11 cellular contexts compared by ENCODE assay signal in the genomic region with DNA sequence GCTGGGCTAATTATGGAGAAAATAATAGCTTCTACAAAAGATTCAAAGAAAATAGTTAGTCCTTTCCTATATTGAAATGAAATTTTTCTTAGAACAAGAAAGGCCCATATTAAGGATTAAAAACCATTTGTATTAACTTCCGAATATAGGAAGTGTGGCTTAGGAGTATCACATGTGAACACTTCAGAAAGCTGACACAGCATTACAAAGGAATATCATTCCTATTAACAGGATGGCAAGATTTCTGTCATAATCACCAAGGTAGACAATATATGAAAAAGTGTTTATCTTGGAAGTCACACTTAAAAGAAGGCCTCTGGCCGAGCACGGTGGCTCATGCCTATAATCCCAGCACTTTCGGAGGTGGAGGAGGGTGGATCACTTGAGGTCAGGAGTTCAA. TPM values are rescaled to one million over a fixed set of nuclear protein-coding genes. Genes with fewer than 3 reads are reported as not detected.
DNase-seq lines count a peak whose midpoint lies in the region; ATAC-seq, FAIRE-seq and TF ChIP-seq lines count a peak whose summit lies in the region.
"Had no signal": no experiment of that assay in that cellular context is flagged by ENCODE, and none has a peak within 500 bp of the region (broad histone marks: within the 10 kb centered on the region; RNA-seq: fewer than 3 reads in every experiment).

No MANE protein-coding gene starts in this region.

- 82% methylated on average over 4 of the region's 4 CpGs for WGBS in K562 (ENCODE audit: insufficient coverage, low coverage, missing lambda C conversion rate)
- 82% methylated on average over 4 of the region's 4 CpGs for WGBS in smooth muscle cell (ENCODE audit: low lambda C conversion rate)

- no peak overlapping the region for H3K27ac Mint-ChIP-seq in neural progenitor cell
- H3K27ac Mint-ChIP-seq: H9 had no signal

- H3K9me1 ChIP-seq in K562 (ENCODE audit: control insufficient read depth, insufficient read depth, low read length), result no peaks in the 10 kb centered on the region

- H3K9me3 ChIP-seq in K562 (replicated peaks; ENCODE audit: control insufficient read depth, insufficient read depth, low read depth, low read length) (no peaks in the 10 kb centered on the region), smooth muscle cell (replicated peaks; ENCODE audit: low read depth) (no peaks in the 10 kb centered on the region), vagina (no peaks in the 10 kb centered on the region), neural progenitor cell (ENCODE audit: low read depth) (no peaks in the 10 kb centered on the region)

- no TSS peak for BruUV-seq in K562 (replicated peaks; lab: Mats Ljungman, UMichigan)

- no peak for TF ChIP-seq EP300 in K562 (IDR thresholded peaks at IDR 0.05; ENCODE audit: low read length)

- no peaks in the 10 kb centered on the region for H3K9me3 Mint-ChIP-seq in neural progenitor cell
- H3K9me3 Mint-ChIP-seq: CD4-positive, alpha-beta T cell; H9 had no signal

- POLR2A ChIA-PET in RWPE1 (lab: Yijun Ruan, JAX; ENCODE audit: low non-redundant PET), result no interaction called here
- POLR2A ChIA-PET in K562 (lab: Yijun Ruan, JAX), result interaction anchor here (1.2 kb wide), 1 partner anchor 187 kb away, joined by 6 read pairs; no protein-coding TSS in a partner anchor

- no peak for TF ChIP-seq POLR2A in K562 (conservative IDR thresholded peaks at IDR 0.05)
- no peak for TF ChIP-seq POLR2A in vagina (IDR thresholded peaks at IDR 0.05)

- H4K20me1 ChIP-seq in K562 (replicated peaks; ENCODE audit: control insufficient read depth, insufficient read depth, low read length), result no peaks in the 10 kb centered on the region
- H4K20me1 ChIP-seq in smooth muscle cell (ENCODE audit: low read depth), result no peaks in the 10 kb centered on the region
- H4K20me1 ChIP-seq in neural progenitor cell (ENCODE audit: low read depth), result no peaks in the 10 kb centered on the region

- H3K4me3 Mint-ChIP-seq in neural progenitor cell, result no peak overlapping the region
- H3K4me3 Mint-ChIP-seq: CD4-positive, alpha-beta T cell; H9 had no signal

- H3K79me2 ChIP-seq in K562 (ENCODE audit: control insufficient read depth, insufficient read depth, low read length), result peaks cover 14% of the 10 kb centered on the region
- peaks cover 6% of the 10 kb centered on the region for H3K79me2 ChIP-seq in smooth muscle cell (ENCODE audit: low read depth)
- H3K79me2 ChIP-seq in neural progenitor cell (ENCODE audit: low read depth), result peaks cover 6% of the 10 kb centered on the region

- peaks cover 9 to 19% of the 10 kb centered on the region in 2 experiments for H3K4me1 ChIP-seq in K562 (replicated peaks in 1 of 2; ENCODE audit: control insufficient read depth in 2 of 2, insufficient read depth in 2 of 2, low read length in 2 of 2)
- no peaks in the 10 kb centered on the region for H3K4me1 ChIP-seq in smooth muscle cell (ENCODE audit: low read depth)
- H3K4me1 ChIP-seq in vagina, result no peaks in the 10 kb centered on the region
- H3K4me1 ChIP-seq in neural progenitor cell, result peaks cover 5% of the 10 kb centered on the region

- peaks cover 3% of the 10 kb centered on the region for H3K4me1 Mint-ChIP-seq in neural progenitor cell

- DNase-seq in RWPE1 (ENCODE audit: low spot score) (no peak), K562 (ENCODE audit: extremely low read depth in 1 of 4, low spot score in 3 of 4) (no peak), smooth muscle cell (lab: John Stamatoyannopoulos, UW; ENCODE audit: unreplicated experiment) (no peak), vagina (ENCODE audit: extremely low spot score in 2 of 2) (no peak), COR-L47 (lab: John Stamatoyannopoulos, UW) (no peak), neural progenitor cell (ENCODE audit: low spot score) (no peak)
- DNase-seq: DMS79, H9 had no signal

- H3K36me3 ChIP-seq in K562 (ENCODE audit: control insufficient read depth, insufficient read depth, low read length), result peaks cover 56% of the 10 kb centered on the region
- H3K36me3 ChIP-seq in smooth muscle cell (ENCODE audit: low read depth), result no peaks in the 10 kb centered on the region
- H3K36me3 ChIP-seq in vagina, result peaks cover 0 to 12% of the 10 kb centered on the region in 2 donors
- no peaks in the 10 kb centered on the region for H3K36me3 ChIP-seq in neural progenitor cell

- CTCF ChIA-PET in RWPE1 (lab: Yijun Ruan, JAX) (interaction anchor here (0.6 to 0.7 kb wide), 3 partner anchors 95 to 864 kb away, joined by 3 to 4 read pairs (median 3); a partner anchor contains a TSS), K562 (lab: Yijun Ruan, JAX; ENCODE audit: low intra/inter-chr PET ratio) (interaction anchor here (0.7 to 1.2 kb wide), 6 partner anchors 27 to 203 kb away, joined by 3 to 7 read pairs (median 4); no protein-coding TSS in a partner anchor)

- H3F3A ChIP-seq in smooth muscle cell (ENCODE audit: low read depth) (no peaks in the 10 kb centered on the region), neural progenitor cell (ENCODE audit: low read depth) (peaks cover 6% of the 10 kb centered on the region)

- TF ChIP-seq RAD21 in K562 (CRISPR knock-in tag; conservative IDR thresholded peaks at IDR 0.05 in 1 of 2, IDR thresholded peaks at IDR 0.05 in 1 of 2), result no peak

- ATAC-seq in K562, result no peak
- ATAC-seq in HG02678 (IDR thresholded peaks at IDR 0.05; ENCODE audit: unreplicated experiment), result no peak

- TF ChIP-seq CTCF in RWPE1 (conservative IDR thresholded peaks at IDR 0.05; ENCODE audit: low read depth) (no peak), K562 (IDR thresholded peaks at IDR 0.05 in 2 of 3, conservative IDR thresholded peaks at IDR 0.05 in 1 of 3; ENCODE audit: insufficient read depth in 2 of 3, low read depth in 1 of 3, low read length in 3 of 3) (no peak), smooth muscle cell (IDR thresholded peaks at IDR 0.05; ENCODE audit: borderline replicate concordance, insufficient read depth, poor library complexity, severe bottlenecking) (no peak), vagina (IDR thresholded peaks at IDR 0.05) (no peak), neural progenitor cell (IDR thresholded peaks at IDR 0.05) (no peak)

- H2AFZ ChIP-seq in K562 (ENCODE audit: low read depth, low read length), result no peak overlapping the region
- H2AFZ ChIP-seq in smooth muscle cell (ENCODE audit: low read depth), result no peak overlapping the region
- H2AFZ ChIP-seq in neural progenitor cell (replicated peaks), result no peak overlapping the region

- no peak for FAIRE-seq in K562 (lab: Jason Lieb, UNC)

- H3K27me3 Mint-ChIP-seq in neural progenitor cell (ENCODE audit: insufficient read depth, low read depth), result peaks cover 6% of the 10 kb centered on the region
- H3K27me3 Mint-ChIP-seq: CD4-positive, alpha-beta T cell had no signal

- peak overlapping the region; percentile 46 for H3K27ac ChIP-seq in RWPE1
- H3K27ac ChIP-seq in K562 (ENCODE audit: extremely low read depth, low read depth, low read length), result no peak overlapping the region
- peak overlapping the region; percentile 21 for H3K27ac ChIP-seq in smooth muscle cell (ENCODE audit: low read depth)
- H3K27ac ChIP-seq in vagina, result peak overlapping the region; percentile 6
- no peak overlapping the region for H3K27ac ChIP-seq in neural progenitor cell
- H3K27ac ChIP-seq: C4-2B had no signal

- H3K4me3 ChIP-seq in K562 (no peak overlapping the region), smooth muscle cell (no peak overlapping the region), vagina (no peak overlapping the region), neural progenitor cell (no peak overlapping the region)

- H3K9ac ChIP-seq in K562 (ENCODE audit: insufficient read depth in 1 of 2, low read depth in 2 of 2, low read length in 2 of 2) (no peak overlapping the region), smooth muscle cell (ENCODE audit: low read depth) (no peak overlapping the region), neural progenitor cell (no peak overlapping the region)

- no peaks in the 10 kb centered on the region for H3K27me3 ChIP-seq in K562 (ENCODE audit: control insufficient read depth in 2 of 2, insufficient read depth in 2 of 2, low read length in 2 of 2)
- no peaks in the 10 kb centered on the region for H3K27me3 ChIP-seq in smooth muscle cell (ENCODE audit: low read depth)
- no peaks in the 10 kb centered on the region for H3K27me3 ChIP-seq in vagina
- no peaks in the 10 kb centered on the region for H3K27me3 ChIP-seq in neural progenitor cell

- in situ Hi-C loops in K562 (cut with MboI), result loop anchor here (5.0 to 10.0 kb wide), 2 partner anchors 99 to 202 kb away; a partner anchor contains a TSS

- intact Hi-C loops in K562 (cut with micrococcal nuclease), result loop anchor here (5.0 kb wide), 1 partner anchor 204 kb away; no protein-coding TSS in a partner anchor
- intact Hi-C loops in vagina (cut with DNase I), result no loop called here

- peaks cover 8% of the 10 kb centered on the region for H3K36me3 Mint-ChIP-seq in neural progenitor cell

- H3K4me2 ChIP-seq in K562 (ENCODE audit: insufficient read depth, low read length) (no peak overlapping the region), smooth muscle cell (no peak overlapping the region), neural progenitor cell (no peak overlapping the region)

RNA-seq across cellular contexts. Expression of a gene that starts 5.4 kb away (rescaled TPM):
- total RNA-seq in K562 (2011; cell fraction: chromatin; rRNA removed; ENCODE audit: low replicate concordance), result 46.5 and 118 TPM in 2 replicates
- total RNA-seq in K562 (2011; cell fraction: nucleolus; rRNA removed), result 23.9 and 24.3 TPM in 2 replicates
- total RNA-seq in K562 (2011; cell fraction: nucleoplasm; rRNA removed), result 35.3 and 42.9 TPM in 2 replicates
- total RNA-seq in K562 (2014; rRNA removed) (14.0 and 22.5 TPM in 2 replicates), K562 (2014; rRNA removed; fragmentation: Illumina TruSeq; extraction: Trizol) (28.4 and 32.1 TPM in 2 replicates), K562 (2015; rRNA removed; fragmentation: Illumina TruSeq; extraction: Trizol) (26.5 and 26.6 TPM in 2 replicates), K562 (2021) (33.2 and 36.3 TPM in 2 replicates), smooth muscle cell (28.3 and 32.0 TPM in 2 replicates), vagina (28.0 TPM), neural progenitor cell (ENCODE audit: low replicate concordance) (21.1 and 28.0 TPM in 2 replicates)
- polyA plus RNA-seq in K562 (2011; rRNA removed) (18.4 and 24.0 TPM in 2 replicates), K562 (2014; fragmentation: Illumina TruSeq; extraction: Trizol) (28.7 and 29.1 TPM in 2 replicates), K562 (2014; fragmentation: Nextera tagmentation; extraction: Ambion mirVana) (1 to 10 TPM; 5.0 to 5.6 TPM), K562 (2014; rRNA removed) (11.9 and 13.2 TPM in 2 replicates), smooth muscle cell (8.5 and 10.0 TPM in 2 replicates)
- 14.4 and 17.0 TPM in 2 replicates for polyA plus RNA-seq in K562 (2011; cell fraction: cytosol; rRNA removed)
- polyA plus RNA-seq in K562 (2011; cell fraction: nucleus; rRNA removed), result 21.7 and 22.5 TPM in 2 replicates
- polyA plus RNA-seq in K562 (2012), result 15.0 and 16.6 TPM in 2 replicates
- polyA minus RNA-seq in K562 (2011; rRNA and poly(A)+ RNA removed), result 60.3 and 69.3 TPM in 2 replicates
- polyA minus RNA-seq in K562 (2011; cell fraction: cytosol; rRNA and poly(A)+ RNA removed), result 31.1 and 31.3 TPM in 2 replicates
- polyA minus RNA-seq in K562 (2011; cell fraction: nucleus; rRNA and poly(A)+ RNA removed), result 22.2 and 41.8 TPM in 2 replicates

RNA-seq across cellular contexts. Expression of a gene that starts 23.1 kb away (rescaled TPM):
- total RNA-seq in K562 (2011; cell fraction: chromatin; rRNA removed; ENCODE audit: low replicate concordance), result 105 and 121 TPM in 2 replicates
- 31.3 and 32.5 TPM in 2 replicates for total RNA-seq in K562 (2011; cell fraction: nucleolus; rRNA removed)
- 51.2 and 83.9 TPM in 2 replicates for total RNA-seq in K562 (2011; cell fraction: nucleoplasm; rRNA removed)
- total RNA-seq in K562 (2014; rRNA removed) (44.7 and 50.5 TPM in 2 replicates), K562 (2014; rRNA removed; fragmentation: Illumina TruSeq; extraction: Trizol) (112 and 127 TPM in 2 replicates), K562 (2015; rRNA removed; fragmentation: Illumina TruSeq; extraction: Trizol) (78.1 and 83.6 TPM in 2 replicates), K562 (2021) (101 and 103 TPM in 2 replicates), smooth muscle cell (33.8 and 39.0 TPM in 2 replicates), vagina (25.0 TPM), neural progenitor cell (ENCODE audit: low replicate concordance) (84.5 and 107 TPM in 2 replicates)
- polyA plus RNA-seq in K562 (2011; rRNA removed) (112 and 136 TPM in 2 replicates), K562 (2014; fragmentation: Illumina TruSeq; extraction: Trizol) (59.5 and 67.4 TPM in 2 replicates), K562 (2014; fragmentation: Nextera tagmentation; extraction: Ambion mirVana) (10 to 100 TPM; 28.9 to 39.7 TPM), K562 (2014; rRNA removed) (53.1 and 53.4 TPM in 2 replicates), smooth muscle cell (5.9 and 8.3 TPM in 2 replicates)
- polyA plus RNA-seq in K562 (2011; cell fraction: cytosol; rRNA removed), result 35.5 and 60.8 TPM in 2 replicates
- 52.5 and 59.6 TPM in 2 replicates for polyA plus RNA-seq in K562 (2011; cell fraction: nucleus; rRNA removed)
- 38.4 and 46.1 TPM in 2 replicates for polyA plus RNA-seq in K562 (2012)
- 293 and 318 TPM in 2 replicates for polyA minus RNA-seq in K562 (2011; rRNA and poly(A)+ RNA removed)
- polyA minus RNA-seq in K562 (2011; cell fraction: cytosol; rRNA and poly(A)+ RNA removed), result 67.9 and 134 TPM in 2 replicates
- 19.9 and 34.4 TPM in 2 replicates for polyA minus RNA-seq in K562 (2011; cell fraction: nucleus; rRNA and poly(A)+ RNA removed)

RNA-seq across cellular contexts. Expression of a gene that starts 26.3 kb away (rescaled TPM):
- total RNA-seq in K562 (2011; cell fraction: chromatin; rRNA removed; ENCODE audit: low replicate concordance), result 143 TPM in 2 replicates
- 190 and 200 TPM in 2 replicates for total RNA-seq in K562 (2011; cell fraction: nucleolus; rRNA removed)
- 178 and 226 TPM in 2 replicates for total RNA-seq in K562 (2011; cell fraction: nucleoplasm; rRNA removed)
- total RNA-seq in K562 (2014; rRNA removed), result 302 and 327 TPM in 2 replicates
- total RNA-seq in K562 (2014; rRNA removed; fragmentation: Illumina TruSeq; extraction: Trizol), result 235 and 246 TPM in 2 replicates
- total RNA-seq in K562 (2015; rRNA removed; fragmentation: Illumina TruSeq; extraction: Trizol), result 215 and 217 TPM in 2 replicates
- total RNA-seq in K562 (2021), result 231 and 238 TPM in 2 replicates
- polyA plus RNA-seq in K562 (2011; rRNA removed), result 307 and 425 TPM in 2 replicates
- 302 and 333 TPM in 2 replicates for polyA plus RNA-seq in K562 (2011; cell fraction: cytosol; rRNA removed)
- polyA plus RNA-seq in K562 (2011; cell fraction: nucleus; rRNA removed), result 61.1 and 83.0 TPM in 2 replicates
- 178 and 267 TPM in 2 replicates for polyA plus RNA-seq in K562 (2012)
- polyA plus RNA-seq in K562 (2014; fragmentation: Illumina TruSeq; extraction: Trizol), result 303 and 361 TPM in 2 replicates
- 100 to 1,000 TPM; 536 to 541 TPM for polyA plus RNA-seq in K562 (2014; fragmentation: Nextera tagmentation; extraction: Ambion mirVana)
- 411 and 464 TPM in 2 replicates for polyA plus RNA-seq in K562 (2014; rRNA removed)
- polyA minus RNA-seq in K562 (2011; rRNA and poly(A)+ RNA removed), result 317 and 349 TPM in 2 replicates
- 86.4 and 132 TPM in 2 replicates for polyA minus RNA-seq in K562 (2011; cell fraction: cytosol; rRNA and poly(A)+ RNA removed)
- 29.5 and 35.4 TPM in 2 replicates for polyA minus RNA-seq in K562 (2011; cell fraction: nucleus; rRNA and poly(A)+ RNA removed)
- total RNA-seq in smooth muscle cell, result 96.9 and 97.9 TPM in 2 replicates
- 133 and 139 TPM in 2 replicates for polyA plus RNA-seq in smooth muscle cell
- 105 TPM for total RNA-seq in vagina
- 112 and 133 TPM in 2 replicates for total RNA-seq in neural progenitor cell (ENCODE audit: low replicate concordance)

Comparison
In these comparisons a context has a peak if more than half of its experiments do, and no peak if none do; other contexts are left out.
1. H3K27ac ChIP-seq: peak in RWPE1 (single experiment), smooth muscle cell (single experiment) and vagina (single experiment); none in K562 (single experiment) and neural progenitor cell (single experiment).